Comparison of ENCODE assay signal across 8 cellular contexts in the genomic region with DNA sequence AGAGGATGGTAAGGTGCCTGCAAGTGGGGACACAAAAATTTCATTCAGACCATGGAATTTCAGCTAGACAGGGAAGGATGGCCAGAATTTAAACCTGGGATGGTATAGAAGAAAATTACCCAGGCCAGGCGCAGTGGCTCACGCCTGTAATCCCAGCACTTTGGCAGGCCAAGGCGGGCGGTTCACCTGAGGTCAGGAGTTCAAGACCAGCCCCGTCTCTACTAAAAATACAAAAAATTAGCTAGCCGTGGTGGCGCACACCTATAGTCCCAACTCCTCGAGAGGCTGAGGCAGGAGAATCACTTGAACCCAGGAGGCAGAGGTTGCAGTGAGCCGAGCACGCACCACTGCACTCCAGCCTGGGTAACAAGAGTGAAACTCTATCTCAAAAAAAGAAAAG.
DNase-seq lines count a peak whose midpoint lies in the region; ATAC-seq and TF ChIP-seq lines count a peak whose summit lies in the region.
"Not testable (repeated sequence)": the region's sequence is repeated elsewhere in the genome, so short reads cannot be mapped to it uniquely, and the experiment has no call there.

No MANE protein-coding gene starts in this region.

- TF ChIP-seq POLR2A in HCT116 (IDR thresholded peaks at IDR 0.05; ENCODE audit: borderline replicate concordance, extremely low read depth, insufficient read depth, insufficient read length): not testable (repeated sequence)

- H3K9me3 ChIP-seq in DOHH2 (ENCODE audit: control insufficient read depth, insufficient read depth, low read length); HCT116 (ENCODE audit: control insufficient read depth in 1 of 2, insufficient read depth in 1 of 2, low read depth in 1 of 2, low read length in 2 of 2); OCI-LY3 (ENCODE audit: insufficient read depth, low read length); mesenchymal stem cell (ENCODE audit: control insufficient read depth, low read length): not testable (repeated sequence)

- not testable (repeated sequence) for H3K27ac ChIP-seq in DOHH2 (ENCODE audit: low read depth, low read length); HCT116 (ENCODE audit: low read depth, low read length); OCI-LY3 (ENCODE audit: low read length); mesenchymal stem cell (ENCODE audit: low read length, poor library complexity, severe bottlenecking)

- H2AK5ac ChIP-seq in mesenchymal stem cell (ENCODE audit: low read length, severe bottlenecking): not testable (repeated sequence)

- TF ChIP-seq CTCF in DOHH2 (IDR thresholded peaks at IDR 0.05; ENCODE audit: low read depth, low read length, poor library complexity, severe bottlenecking); HCT116 (IDR thresholded peaks at IDR 0.05 in 2 of 3, conservative IDR thresholded peaks at IDR 0.05 in 1 of 3; ENCODE audit: borderline replicate concordance in 1 of 3, insufficient read depth in 1 of 3, low read depth in 2 of 3, low read length in 2 of 3); OCI-LY3 (IDR thresholded peaks at IDR 0.05; ENCODE audit: low read depth, low read length); chondrocyte (IDR thresholded peaks at IDR 0.05); type B pancreatic cell (conservative IDR thresholded peaks at IDR 0.05): not testable (repeated sequence)

- H3K23ac ChIP-seq in mesenchymal stem cell (ENCODE audit: low read length in 2 of 2): not testable (repeated sequence)

- H3K79me2 ChIP-seq in DOHH2 (ENCODE audit: control insufficient read depth, low read length); HCT116 (ENCODE audit: insufficient read depth, low read length); OCI-LY3 (ENCODE audit: low read length): not testable (repeated sequence)

- H3K79me1 ChIP-seq in mesenchymal stem cell (replicated peaks; ENCODE audit: low read length, poor library complexity, severe bottlenecking): not testable (repeated sequence)

- not testable (repeated sequence) for H3K27ac Mint-ChIP-seq in chondrocyte (ENCODE audit: unreplicated experiment)
- H3K27ac Mint-ChIP-seq in type B pancreatic cell: peak overlapping the region; percentile 3

- intact Hi-C loops in HCT116 (cut with micrococcal nuclease): loop anchor here (1.0 kb wide), 1 partner anchor 391 kb away; no protein-coding TSS in a partner anchor

- H2BK5ac ChIP-seq in mesenchymal stem cell (ENCODE audit: low read depth, low read length, poor library complexity, severe bottlenecking): not testable (repeated sequence)

- not testable (repeated sequence) for H2BK15ac ChIP-seq in mesenchymal stem cell (ENCODE audit: low read depth, poor library complexity, severe bottlenecking)

- H3K27me3 ChIP-seq in DOHH2 (ENCODE audit: control insufficient read depth, low read length) (peaks cover 13% of the 10 kb centered on the region; the same call in 1 of the 2 replicates), OCI-LY3 (ENCODE audit: low read depth, low read length) (peaks cover 47% of the 10 kb centered on the region), mesenchymal stem cell (ENCODE audit: control insufficient read depth in 1 of 2, insufficient read depth in 1 of 2, low read length in 2 of 2) (peaks cover 53 to 81% of the 10 kb centered on the region in 2 experiments)
- H3K27me3 ChIP-seq in HCT116 (ENCODE audit: insufficient read depth, low read length): not testable (repeated sequence)

- not testable (repeated sequence) for H2BK120ac ChIP-seq in mesenchymal stem cell (ENCODE audit: low read depth, low read length)

- not testable (repeated sequence) for H4K91ac ChIP-seq in mesenchymal stem cell (ENCODE audit: low read length)

- not testable (repeated sequence) for H4K20me1 ChIP-seq in DOHH2 (ENCODE audit: control insufficient read depth, insufficient read depth, low read depth, low read length); HCT116 (ENCODE audit: insufficient read depth); OCI-LY3 (ENCODE audit: insufficient read depth, low read length)

- not testable (repeated sequence) for H3K14ac ChIP-seq in mesenchymal stem cell (ENCODE audit: low read length in 2 of 2)

- CTCF ChIA-PET in HCT116 (lab: Charles Lee): interaction anchor here (1.6 to 2.1 kb wide), 2 partner anchors 34 to 391 kb away, joined by 6 to 9 read pairs; no protein-coding TSS in a partner anchor

- not testable (repeated sequence) for H3K36me3 Mint-ChIP-seq in chondrocyte (ENCODE audit: low read depth); type B pancreatic cell

- H3K4ac ChIP-seq in mesenchymal stem cell (ENCODE audit: low read depth in 1 of 2, low read length in 2 of 2): not testable (repeated sequence)

- H3K4me3 Mint-ChIP-seq in chondrocyte (ENCODE audit: unreplicated experiment): peak overlapping the region; percentile 31
- not testable (repeated sequence) for H3K4me3 Mint-ChIP-seq in type B pancreatic cell

- not testable (repeated sequence) for H4K8ac ChIP-seq in mesenchymal stem cell (ENCODE audit: low read length)

- H3K4me3 ChIP-seq in DOHH2 (ENCODE audit: low read length): not testable (repeated sequence)
- peak overlapping the region; percentile 14 to 39 for H3K4me3 ChIP-seq in HCT116 (replicated peaks in 1 of 2; ENCODE audit: low read depth in 1 of 2, low read length in 2 of 2)
- H3K4me3 ChIP-seq in OCI-LY3 (ENCODE audit: low read length): peak overlapping the region; percentile 65
- H3K4me3 ChIP-seq in mesenchymal stem cell (ENCODE audit: insufficient read depth in 1 of 2, low read depth in 1 of 2, low read length in 2 of 2): peak overlapping the region in 1 of 2 experiments; percentile 66

- H3F3A ChIP-seq in DOHH2 (ENCODE audit: control insufficient read depth, insufficient read depth): not testable (repeated sequence)

- POLR2A ChIA-PET in HCT116 (lab: Charles Lee): not testable (repeated sequence)

- H3K4me1 ChIP-seq in DOHH2 (ENCODE audit: control insufficient read depth, low read length); mesenchymal stem cell (ENCODE audit: control insufficient read depth, insufficient read depth, low read depth, low read length): not testable (repeated sequence)
- H3K4me1 ChIP-seq in HCT116 (ENCODE audit: control insufficient read depth in 1 of 2, insufficient read depth in 2 of 2, low read length in 2 of 2) (peaks cover 0 to 21% of the 10 kb centered on the region in 2 experiments; a peak in 1 of 4 replicates), OCI-LY3 (ENCODE audit: low read length) (peaks cover 21% of the 10 kb centered on the region)

- H3K27me3 Mint-ChIP-seq in chondrocyte (ENCODE audit: low read depth) (peaks cover 45% of the 10 kb centered on the region), type B pancreatic cell (peaks cover 43% of the 10 kb centered on the region)

- not testable (repeated sequence) for H3K18ac ChIP-seq in mesenchymal stem cell (ENCODE audit: low read depth in 1 of 2, low read length in 2 of 2)

- H3K9me2 ChIP-seq in DOHH2 (replicated peaks; ENCODE audit: control insufficient read depth, low read length); HCT116 (ENCODE audit: insufficient read depth): not testable (repeated sequence)

- H2AFZ ChIP-seq in HCT116 (ENCODE audit: low read depth, low read length, poor library complexity, severe bottlenecking) (peak overlapping the region; percentile 93), OCI-LY3 (ENCODE audit: low read depth, low read length) (peak overlapping the region; percentile 67; the same call in 1 of the 2 replicates)
- not testable (repeated sequence) for H2AFZ ChIP-seq in mesenchymal stem cell (ENCODE audit: low read depth, low read length)

- H3K4me2 ChIP-seq in DOHH2 (ENCODE audit: low read length): peak overlapping the region; percentile 39; the same call in 1 of the 2 replicates
- H3K4me2 ChIP-seq in HCT116 (ENCODE audit: low read length): peak overlapping the region; percentile 69
- H3K4me2 ChIP-seq in OCI-LY3 (ENCODE audit: low read length): peak overlapping the region; percentile 78
- H3K4me2 ChIP-seq in mesenchymal stem cell (ENCODE audit: low read length, poor library complexity, severe bottlenecking): not testable (repeated sequence)

- not testable (repeated sequence) for H3K36me3 ChIP-seq in DOHH2 (ENCODE audit: control insufficient read depth, low read length); HCT116 (ENCODE audit: control insufficient read depth in 1 of 2, insufficient read depth in 2 of 2, low read length in 2 of 2); OCI-LY3 (replicated peaks; ENCODE audit: low read depth, low read length); mesenchymal stem cell (ENCODE audit: control insufficient read depth in 1 of 2, insufficient read depth in 2 of 2, low read depth in 1 of 2, low read length in 2 of 2)

- BruUV-seq in HCT116 (replicated peaks; lab: Mats Ljungman, UMichigan): not testable (repeated sequence)

- 88% methylated on average over 10 of the region's 10 CpGs for WGBS in mesenchymal stem cell

- not testable (repeated sequence) for DNase-seq in HCT116 (ENCODE audit: low read depth, low spot score); chondrocyte (ENCODE audit: low spot score); mesenchymal stem cell; type B pancreatic cell (ENCODE audit: extremely low spot score, unreplicated experiment)

- H3K9me3 Mint-ChIP-seq in chondrocyte (ENCODE audit: low read depth); type B pancreatic cell: not testable (repeated sequence)

- not testable (repeated sequence) for H2BK12ac ChIP-seq in mesenchymal stem cell (ENCODE audit: low read length in 2 of 2)

- H3K4me1 Mint-ChIP-seq in chondrocyte (ENCODE audit: low read depth): peaks cover 15% of the 10 kb centered on the region
- H3K4me1 Mint-ChIP-seq in type B pancreatic cell (ENCODE audit: unreplicated experiment): not testable (repeated sequence)

- not testable (repeated sequence) for H3K9ac ChIP-seq in HCT116 (ENCODE audit: low read length); OCI-LY3 (ENCODE audit: low read length)
- H3K9ac ChIP-seq in mesenchymal stem cell (ENCODE audit: low read length): peak overlapping the region; percentile 49

- RAD21 ChIA-PET in HCT116 (lab: Charles Lee; ENCODE audit: low non-redundant PET in 1 of 2, low total read pairs in 2 of 2, uncharacterized antibody in 2 of 2, unreplicated experiment in 2 of 2): not testable (repeated sequence)

- peak; percentile 20 for ATAC-seq in GM19372 (IDR thresholded peaks at IDR 0.05; ENCODE audit: low read depth, unreplicated experiment)
- peak; percentile 16 for ATAC-seq in HCT116
- peak; percentile 16 for ATAC-seq in HG03045 (IDR thresholded peaks at IDR 0.05; ENCODE audit: unreplicated experiment)

- TF ChIP-seq RAD21 in HCT116 (IDR thresholded peaks at IDR 0.05; ENCODE audit: low read depth): not testable (repeated sequence)
